Comparison of ENCODE assay signal across 17 cellular contexts in genomic region chr7:30525409-30525808, GRCh38.
"Had no signal": no experiment of that assay in that cellular context is flagged by ENCODE, and none has a peak within 500 bp of the region (broad histone marks: within the 10 kb centered on the region; RNA-seq: fewer than 3 reads in every experiment).

No MANE protein-coding gene starts in this region.

- H3K9me3 ChIP-seq: left ventricle myocardium inferior, lower lobe of right lung, neutrophil, sigmoid colon, stomach, thoracic aorta had no signal

- H3K4me3 ChIP-seq: left ventricle myocardium inferior, lower lobe of right lung, sigmoid colon, skin epidermis, stomach, thoracic aorta had no signal

- H3K36me3 ChIP-seq: lower lobe of right lung, sigmoid colon, stomach, thoracic aorta had no signal

- H3K4me1 ChIP-seq: sigmoid colon had no signal

- H3K27ac ChIP-seq: foreskin keratinocyte, left ventricle myocardium inferior, lower lobe of right lung, neutrophil, sigmoid colon, skin epidermis, stomach, thoracic aorta had no signal

- DNase-seq: foreskin keratinocyte; kidney; left cardiac atrium; left ventricle myocardium inferior; lower lobe of right lung; midbrain; naive thymus-derived CD4-positive, alpha-beta T cell; nephron progenitor cell; sigmoid colon; stimulated activated CD4-positive, alpha-beta T cell treated with anti-CD3 and anti-CD28 coated beads, Interleukin-12 subunit alpha, Interleukin-12 subunit beta, amount 100 ng/mL, for 4 hours; stimulated activated naive CD4-positive, alpha-beta T cell; stomach; substantia nigra; trophoblast cell had no signal

- H3K27me3 ChIP-seq: foreskin keratinocyte, neutrophil, sigmoid colon, stomach had no signal

- ATAC-seq: foreskin keratinocyte; left cardiac atrium; lower lobe of right lung; naive thymus-derived CD4-positive, alpha-beta T cell had no signal
